In the genomic region with DNA sequence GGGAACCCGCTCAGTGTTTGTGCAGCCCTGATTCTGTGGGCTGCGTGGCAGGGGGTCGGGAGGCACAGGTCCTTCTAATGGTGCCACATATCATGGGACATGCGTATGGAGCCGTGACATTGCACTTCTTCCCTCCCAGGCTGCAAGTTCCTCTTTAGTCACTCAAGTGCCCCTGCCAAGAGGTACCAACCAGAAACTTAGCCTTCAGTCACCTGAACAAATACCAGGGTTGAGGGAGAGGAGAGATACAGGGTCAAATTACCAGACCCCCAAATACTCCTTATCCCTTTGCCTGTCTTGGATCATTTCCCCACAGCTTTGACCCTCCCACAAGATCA, we compare ENCODE assay signal across 1 cellular context.
TF ChIP-seq lines count a peak whose summit lies in the region.

No MANE protein-coding gene starts in this region.

TF ChIP-seq in SK-N-SH, 30 proteins besides CTCF, POLR2A, EP300 and RAD21 (continued from another document):
- TF ChIP-seq USF2 (IDR thresholded peaks at IDR 0.05; ENCODE audit: borderline replicate concordance, low read depth, low read length) (no peak), FOXM1 (IDR thresholded peaks at IDR 0.05; ENCODE audit: low read depth) (no peak)
- TF ChIP-seq, protein P1, sequence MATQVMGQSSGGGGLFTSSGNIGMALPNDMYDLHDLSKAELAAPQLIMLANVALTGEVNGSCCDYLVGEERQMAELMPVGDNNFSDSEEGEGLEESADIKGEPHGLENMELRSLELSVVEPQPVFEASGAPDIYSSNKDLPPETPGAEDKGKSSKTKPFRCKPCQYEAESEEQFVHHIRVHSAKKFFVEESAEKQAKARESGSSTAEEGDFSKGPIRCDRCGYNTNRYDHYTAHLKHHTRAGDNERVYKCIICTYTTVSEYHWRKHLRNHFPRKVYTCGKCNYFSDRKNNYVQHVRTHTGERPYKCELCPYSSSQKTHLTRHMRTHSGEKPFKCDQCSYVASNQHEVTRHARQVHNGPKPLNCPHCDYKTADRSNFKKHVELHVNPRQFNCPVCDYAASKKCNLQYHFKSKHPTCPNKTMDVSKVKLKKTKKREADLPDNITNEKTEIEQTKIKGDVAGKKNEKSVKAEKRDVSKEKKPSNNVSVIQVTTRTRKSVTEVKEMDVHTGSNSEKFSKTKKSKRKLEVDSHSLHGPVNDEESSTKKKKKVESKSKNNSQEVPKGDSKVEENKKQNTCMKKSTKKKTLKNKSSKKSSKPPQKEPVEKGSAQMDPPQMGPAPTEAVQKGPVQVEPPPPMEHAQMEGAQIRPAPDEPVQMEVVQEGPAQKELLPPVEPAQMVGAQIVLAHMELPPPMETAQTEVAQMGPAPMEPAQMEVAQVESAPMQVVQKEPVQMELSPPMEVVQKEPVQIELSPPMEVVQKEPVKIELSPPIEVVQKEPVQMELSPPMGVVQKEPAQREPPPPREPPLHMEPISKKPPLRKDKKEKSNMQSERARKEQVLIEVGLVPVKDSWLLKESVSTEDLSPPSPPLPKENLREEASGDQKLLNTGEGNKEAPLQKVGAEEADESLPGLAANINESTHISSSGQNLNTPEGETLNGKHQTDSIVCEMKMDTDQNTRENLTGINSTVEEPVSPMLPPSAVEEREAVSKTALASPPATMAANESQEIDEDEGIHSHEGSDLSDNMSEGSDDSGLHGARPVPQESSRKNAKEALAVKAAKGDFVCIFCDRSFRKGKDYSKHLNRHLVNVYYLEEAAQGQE (IDR thresholded peaks at IDR 0.05; ENCODE audit: low read depth, low read length): no peak
- TF ChIP-seq, protein P2, sequence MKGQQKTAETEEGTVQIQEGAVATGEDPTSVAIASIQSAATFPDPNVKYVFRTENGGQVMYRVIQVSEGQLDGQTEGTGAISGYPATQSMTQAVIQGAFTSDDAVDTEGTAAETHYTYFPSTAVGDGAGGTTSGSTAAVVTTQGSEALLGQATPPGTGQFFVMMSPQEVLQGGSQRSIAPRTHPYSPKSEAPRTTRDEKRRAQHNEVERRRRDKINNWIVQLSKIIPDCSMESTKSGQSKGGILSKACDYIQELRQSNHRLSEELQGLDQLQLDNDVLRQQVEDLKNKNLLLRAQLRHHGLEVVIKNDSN (IDR thresholded peaks at IDR 0.05; ENCODE audit: borderline replicate concordance, low read depth): no peak
TF ChIP-seq in SK-N-SH: peak in this region for 0.
